Comparison of ENCODE assay signal across 1 cellular context in the genomic region with DNA sequence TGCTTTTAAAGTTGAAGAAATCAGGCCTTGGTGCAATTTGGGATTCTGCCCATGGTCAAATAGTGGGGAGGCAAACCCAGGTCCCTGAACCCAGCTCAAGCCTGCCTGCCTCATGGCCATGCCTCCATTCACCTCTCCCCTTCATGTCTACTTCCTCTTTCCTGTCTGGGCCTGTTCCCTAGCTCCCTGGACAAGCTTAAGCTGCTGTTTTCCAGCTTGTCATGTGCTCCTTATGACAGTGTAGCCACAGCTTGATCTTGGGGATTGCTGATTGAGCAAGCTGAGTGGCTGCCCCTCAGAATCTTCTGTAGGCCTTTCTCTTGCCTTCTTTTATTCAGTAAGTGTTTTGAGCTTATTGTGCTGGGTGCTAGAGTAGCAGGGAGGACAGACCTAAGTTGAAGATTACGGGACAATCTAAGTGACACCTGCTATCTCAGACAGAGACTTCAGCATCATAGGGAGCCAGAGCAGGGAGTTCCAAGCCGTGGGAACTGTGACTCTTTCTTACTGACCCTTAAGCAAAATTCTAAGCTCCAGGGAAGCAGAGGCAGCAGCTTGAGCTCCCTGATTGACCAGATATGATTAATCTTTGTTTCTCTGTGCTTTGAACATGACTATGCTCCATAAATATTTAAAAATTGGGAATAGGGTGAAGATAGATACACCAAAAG.
TF ChIP-seq lines count a peak whose summit lies in the region.

No MANE protein-coding gene starts in this region.

TF ChIP-seq in IMR-90, 13 proteins besides CTCF, POLR2A, EP300 and RAD21:
- TF ChIP-seq CHD1 (IDR thresholded peaks at IDR 0.05; ENCODE audit: low read depth, low read length) (no peak), MAZ (IDR thresholded peaks at IDR 0.05; ENCODE audit: borderline replicate concordance, low read depth, low read length) (no peak), MAFK (IDR thresholded peaks at IDR 0.05; ENCODE audit: low read depth, low read length) (no peak), RCOR1 (IDR thresholded peaks at IDR 0.05; ENCODE audit: insufficient replicate concordance, low read length) (no peak), RFX5 (IDR thresholded peaks at IDR 0.05; ENCODE audit: low read depth, low read length) (no peak), MXI1 (IDR thresholded peaks at IDR 0.05; ENCODE audit: borderline replicate concordance, low read depth, low read length) (no peak), CEBPB (IDR thresholded peaks at IDR 0.05; ENCODE audit: low read depth, low read length) (no peak), FOS (IDR thresholded peaks at IDR 0.05; ENCODE audit: low read depth, low read length) (no peak), NFE2L2 (IDR thresholded peaks at IDR 0.05; ENCODE audit: low read depth, low read length) (no peak)
- TF ChIP-seq, protein P1, sequence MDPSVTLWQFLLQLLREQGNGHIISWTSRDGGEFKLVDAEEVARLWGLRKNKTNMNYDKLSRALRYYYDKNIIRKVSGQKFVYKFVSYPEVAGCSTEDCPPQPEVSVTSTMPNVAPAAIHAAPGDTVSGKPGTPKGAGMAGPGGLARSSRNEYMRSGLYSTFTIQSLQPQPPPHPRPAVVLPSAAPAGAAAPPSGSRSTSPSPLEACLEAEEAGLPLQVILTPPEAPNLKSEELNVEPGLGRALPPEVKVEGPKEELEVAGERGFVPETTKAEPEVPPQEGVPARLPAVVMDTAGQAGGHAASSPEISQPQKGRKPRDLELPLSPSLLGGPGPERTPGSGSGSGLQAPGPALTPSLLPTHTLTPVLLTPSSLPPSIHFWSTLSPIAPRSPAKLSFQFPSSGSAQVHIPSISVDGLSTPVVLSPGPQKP (IDR thresholded peaks at IDR 0.05; ENCODE audit: borderline replicate concordance, low read depth, low read length) = no peak
- TF ChIP-seq, protein P2, sequence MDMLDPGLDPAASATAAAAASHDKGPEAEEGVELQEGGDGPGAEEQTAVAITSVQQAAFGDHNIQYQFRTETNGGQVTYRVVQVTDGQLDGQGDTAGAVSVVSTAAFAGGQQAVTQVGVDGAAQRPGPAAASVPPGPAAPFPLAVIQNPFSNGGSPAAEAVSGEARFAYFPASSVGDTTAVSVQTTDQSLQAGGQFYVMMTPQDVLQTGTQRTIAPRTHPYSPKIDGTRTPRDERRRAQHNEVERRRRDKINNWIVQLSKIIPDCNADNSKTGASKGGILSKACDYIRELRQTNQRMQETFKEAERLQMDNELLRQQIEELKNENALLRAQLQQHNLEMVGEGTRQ (IDR thresholded peaks at IDR 0.05; ENCODE audit: low read depth, low read length) = no peak
TF ChIP-seq in IMR-90: peak in this region for 0.
